ENCODE assay signal across 6 cellular contexts in the genomic region with DNA sequence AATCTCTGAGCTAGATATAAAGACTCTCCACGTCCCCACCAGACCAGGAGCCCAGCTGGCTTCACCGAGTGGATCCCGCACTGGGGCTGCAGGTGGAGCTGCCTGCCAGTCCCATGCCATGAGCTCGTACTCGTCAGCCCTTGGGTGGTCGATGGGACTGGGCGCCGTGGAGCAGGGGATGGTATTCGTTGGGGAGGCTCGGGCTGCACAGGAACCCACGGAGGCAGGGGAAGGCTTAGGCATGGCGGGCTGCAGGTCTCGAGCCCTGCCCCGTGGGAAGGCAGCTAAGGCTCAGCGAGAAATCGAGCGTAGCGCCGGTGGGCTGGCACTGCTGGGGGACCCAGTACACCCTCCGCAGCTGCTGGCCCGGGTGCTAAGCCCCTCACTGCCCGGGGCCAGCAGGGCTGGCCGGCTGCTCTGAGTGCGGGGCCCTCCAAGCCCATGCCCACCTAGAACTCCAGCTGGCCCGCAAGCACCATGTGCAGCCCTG. TPM values are rescaled to one million over a fixed set of nuclear protein-coding genes. Genes with fewer than 3 reads are reported as not detected.
"Had no signal": no experiment of that assay in that cellular context is flagged by ENCODE, and none has a peak within 500 bp of the region (broad histone marks: within the 10 kb centered on the region; RNA-seq: fewer than 3 reads in every experiment).

No MANE protein-coding gene starts in this region.

RNA-seq across cellular contexts. Expression of a gene that starts 40.7 kb away (rescaled TPM):
- total RNA-seq: OCI-LY7, PC-3, PC-9, RPMI7951, SJCRH30, SK-MEL-5 had no signal
